In genomic region chr9:80552931-80553330, GRCh38 we compare ENCODE assay signal across 16 cellular contexts.
A peak's percentile ranks its signal among the peaks of the same experiment; 100 is the strongest.
DNase-seq lines count a peak whose midpoint lies in the region; ATAC-seq and TF ChIP-seq lines count a peak whose summit lies in the region.
"Had no signal": no experiment of that assay in that cellular context is flagged by ENCODE, and none has a peak within 500 bp of the region (broad histone marks: within the 10 kb centered on the region; RNA-seq: fewer than 3 reads in every experiment).

No MANE protein-coding gene starts in this region.

- H3K9me3 Mint-ChIP-seq in GM23338 (no peaks in the 10 kb centered on the region), glutamatergic neuron (ENCODE audit: unreplicated experiment) (no peaks in the 10 kb centered on the region)
- H3K9me3 Mint-ChIP-seq: activated naive CD8-positive, alpha-beta T cell treated with anti-CD3 and anti-CD28 coated beads for 36 hours had no signal

- H3K4me3 ChIP-seq in GM23338 (no peak overlapping the region), WERI-Rb-1 (ENCODE audit: low read depth, low read length) (no peak overlapping the region), sigmoid colon (no peak overlapping the region)
- H3K4me3 ChIP-seq: spleen had no signal

- ATAC-seq in GM23338 (no peak), GM21723 (IDR thresholded peaks at IDR 0.05; ENCODE audit: unreplicated experiment) (no peak), left colon (no peak), HG02840 (IDR thresholded peaks at IDR 0.05; ENCODE audit: low FRiP score, unreplicated experiment) (no peak)
- ATAC-seq: activated T-cell treated with anti-CD3 and anti-CD28 coated beads, Interleukin-2, amount 50 U/mL, for 4 hours had no signal

- H3K27ac ChIP-seq in GM23338 (ENCODE audit: low read depth) (no peak overlapping the region), WERI-Rb-1 (peak overlapping the region; percentile 61; the same call in 1 of the 2 replicates), sigmoid colon (no peak overlapping the region)
- H3K27ac ChIP-seq: spleen had no signal

- WGBS in sigmoid colon, 2 donors = 38 to 46% methylated on average over 6 of the region's 6 CpGs

- TF ChIP-seq POLR2A in sigmoid colon (IDR thresholded peaks at IDR 0.05) = no peak

- DNase-seq in GM23338 (ENCODE audit: low spot score) = peak; percentile 1
- DNase-seq in WERI-Rb-1 = no peak
- DNase-seq in glutamatergic neuron = peak; percentile 18
- DNase-seq in sigmoid colon = peak; percentile 71
- DNase-seq in stimulated activated CD4-positive, alpha-beta T cell treated with anti-CD3 and anti-CD28 coated beads, Interleukin-2, amount 100 ng/mL, for 48 hours = no peak
- DNase-seq in left colon = no peak
- DNase-seq: activated CD4-positive, alpha-beta T cell treated with anti-CD3 and anti-CD28 coated beads, Interleukin-2, amount 50 U/mL, for 4 hours; activated naive CD8-positive, alpha-beta T cell treated with anti-CD3 and anti-CD28 coated beads for 36 hours; activated T-cell treated with anti-CD3 and anti-CD28 coated beads, Interleukin-2, amount 50 U/mL, for 4 hours; DMS 273 treated with DMSO at 0.1 percent for 48 hours; NCI-H2029 treated with DMSO at 0.1 percent for 48 hours; NCI-H82; occipital lobe; spleen had no signal

- H3K27ac Mint-ChIP-seq in GM23338 = no peak overlapping the region
- H3K27ac Mint-ChIP-seq in glutamatergic neuron (ENCODE audit: unreplicated experiment) = no peak overlapping the region
- H3K27ac Mint-ChIP-seq: activated naive CD8-positive, alpha-beta T cell treated with anti-CD3 and anti-CD28 coated beads for 36 hours had no signal

- no peak for TF ChIP-seq EP300 in sigmoid colon (IDR thresholded peaks at IDR 0.05)

- H3K4me1 ChIP-seq in GM23338 (ENCODE audit: insufficient read depth) = no peaks in the 10 kb centered on the region
- H3K4me1 ChIP-seq in sigmoid colon = peaks cover 0 to 17% (median 8%) of the 10 kb centered on the region in 4 donors
- H3K4me1 ChIP-seq: spleen had no signal

- no peak overlapping the region for H2AFZ ChIP-seq in GM23338

- no peaks in the 10 kb centered on the region for H3K79me2 ChIP-seq in GM23338 (replicated peaks; ENCODE audit: insufficient read depth)

- peaks cover 6% of the 10 kb centered on the region; the same call in 2 of the 3 replicates for H3K4me1 Mint-ChIP-seq in GM23338
- peaks cover 9% of the 10 kb centered on the region for H3K4me1 Mint-ChIP-seq in glutamatergic neuron (ENCODE audit: low read depth, unreplicated experiment)
- H3K4me1 Mint-ChIP-seq: activated naive CD8-positive, alpha-beta T cell treated with anti-CD3 and anti-CD28 coated beads for 36 hours had no signal

- H3K9me3 ChIP-seq in WERI-Rb-1 (ENCODE audit: severe bottlenecking) (no peaks in the 10 kb centered on the region), sigmoid colon (no peaks in the 10 kb centered on the region)
- H3K9me3 ChIP-seq: spleen had no signal

- H3K4me2 ChIP-seq in GM23338 = no peak overlapping the region

- H3K36me3 Mint-ChIP-seq in GM23338 (ENCODE audit: low read depth) (no peaks in the 10 kb centered on the region), glutamatergic neuron (ENCODE audit: unreplicated experiment) (no peaks in the 10 kb centered on the region)
- H3K36me3 Mint-ChIP-seq: activated naive CD8-positive, alpha-beta T cell treated with anti-CD3 and anti-CD28 coated beads for 36 hours had no signal

- H3F3A ChIP-seq in GM23338 (replicated peaks; ENCODE audit: low read depth) = no peaks in the 10 kb centered on the region

- H3K36me3 ChIP-seq in GM23338 (ENCODE audit: insufficient read depth) = no peaks in the 10 kb centered on the region
- H3K36me3 ChIP-seq in WERI-Rb-1 = no peaks in the 10 kb centered on the region
- no peaks in the 10 kb centered on the region for H3K36me3 ChIP-seq in sigmoid colon
- H3K36me3 ChIP-seq: spleen had no signal

- intact Hi-C loops in sigmoid colon (cut with DNase I) (no loop called here), left colon (cut with DNase I, micrococcal nuclease) (no loop called here)

- H3K27me3 ChIP-seq in GM23338 (ENCODE audit: insufficient read depth) (no peaks in the 10 kb centered on the region), WERI-Rb-1 (ENCODE audit: insufficient read depth, low read depth, severe bottlenecking) (no peaks in the 10 kb centered on the region), sigmoid colon (no peaks in the 10 kb centered on the region)
- H3K27me3 ChIP-seq: spleen had no signal

- no peak for TF ChIP-seq CTCF in GM23338 (conservative IDR thresholded peaks at IDR 0.05; ENCODE audit: low read depth in 2 of 2)
- TF ChIP-seq CTCF in WERI-Rb-1 (IDR thresholded peaks at IDR 0.05; ENCODE audit: low read depth, low read length) = no peak
- no peak for TF ChIP-seq CTCF in glutamatergic neuron (IDR thresholded peaks at IDR 0.05; ENCODE audit: partially characterized antibody, unreplicated experiment)
- no peak for TF ChIP-seq CTCF in sigmoid colon (IDR thresholded peaks at IDR 0.05)

- H3K4me3 Mint-ChIP-seq in GM23338 = no peak overlapping the region
- no peak overlapping the region for H3K4me3 Mint-ChIP-seq in glutamatergic neuron (ENCODE audit: unreplicated experiment)
- H3K4me3 Mint-ChIP-seq: activated naive CD8-positive, alpha-beta T cell treated with anti-CD3 and anti-CD28 coated beads for 36 hours; activated T-cell treated with anti-CD3 and anti-CD28 coated beads, Interleukin-2, amount 50 U/mL, for 4 hours had no signal

- H3K9me2 ChIP-seq in GM23338 (ENCODE audit: insufficient read depth) = no peaks in the 10 kb centered on the region

- H3K27me3 Mint-ChIP-seq in GM23338 (ENCODE audit: insufficient read depth, low read depth, poor library complexity) (no peaks in the 10 kb centered on the region), glutamatergic neuron (ENCODE audit: unreplicated experiment) (peaks cover 2% of the 10 kb centered on the region)
- H3K27me3 Mint-ChIP-seq: activated naive CD8-positive, alpha-beta T cell treated with anti-CD3 and anti-CD28 coated beads for 36 hours had no signal

- no peaks in the 10 kb centered on the region for H4K20me1 ChIP-seq in GM23338 (replicated peaks; ENCODE audit: insufficient read depth)

TF ChIP-seq in GM23338, 12 proteins besides CTCF, POLR2A, EP300 and RAD21 (continues in another document):
- TF ChIP-seq NANOG (IDR thresholded peaks at IDR 0.05; ENCODE audit: borderline replicate concordance) = no peak
- no peak for TF ChIP-seq POLR2AphosphoS5 (IDR thresholded peaks at IDR 0.05; ENCODE audit: low read depth)
- TF ChIP-seq REST (IDR thresholded peaks at IDR 0.05; ENCODE audit: unreplicated experiment) = no peak
- no peak for TF ChIP-seq STAT1 (IDR thresholded peaks at IDR 0.05; ENCODE audit: unreplicated experiment)
- TF ChIP-seq ETS1 (IDR thresholded peaks at IDR 0.05) = no peak
- TF ChIP-seq ZNF114 (CRISPR knock-in tag; IDR thresholded peaks at IDR 0.05) = no peak
- no peak for TF ChIP-seq EZH2phosphoT487 (IDR thresholded peaks at IDR 0.05; ENCODE audit: unreplicated experiment)
- TF ChIP-seq ZNF331 (CRISPR knock-in tag; IDR thresholded peaks at IDR 0.05; ENCODE audit: low read depth) = no peak
- TF ChIP-seq EZH2 (IDR thresholded peaks at IDR 0.05; ENCODE audit: low read depth, unreplicated experiment) = no peak

Comparison
In these comparisons a context has a peak if more than half of its experiments do, and no peak if none do; other contexts are left out.
1. DNase-seq: peak in GM23338 (single experiment), glutamatergic neuron (single experiment) and sigmoid colon (single experiment); none in WERI-Rb-1 (single experiment), stimulated activated CD4-positive, alpha-beta T cell treated with anti-CD3 and anti-CD28 coated beads, Interleukin-2, amount 100 ng/mL, for 48 hours (0 of 2) and left colon (0 of 2).